Comparison of ENCODE assay signal across 35 cellular contexts in the genomic region with DNA sequence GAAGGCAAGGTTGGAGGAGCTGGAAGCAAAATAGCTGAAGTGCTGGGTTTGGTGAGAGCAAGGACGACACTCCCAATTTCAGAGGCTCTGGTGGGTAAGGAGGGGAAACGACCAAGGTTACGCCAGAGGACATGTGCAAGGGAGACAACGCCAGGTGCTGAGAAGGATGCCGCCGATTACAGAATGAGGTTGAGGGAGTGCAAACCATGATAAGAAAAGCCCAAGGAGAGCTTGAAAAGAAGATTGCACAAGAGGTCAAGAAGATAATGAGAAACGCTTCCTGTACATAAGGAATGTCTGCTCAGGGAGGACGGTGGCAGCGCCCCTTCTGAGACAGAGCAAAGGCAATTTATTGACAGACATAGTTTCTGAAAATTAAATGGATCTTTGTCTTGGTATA.
"Had no signal": no experiment of that assay in that cellular context is flagged by ENCODE, and none has a peak within 500 bp of the region (broad histone marks: within the 10 kb centered on the region; RNA-seq: fewer than 3 reads in every experiment).

No MANE protein-coding gene starts in this region.

- DNase-seq: activated B cell treated with CpG ODN at 0.5 μM for 24 hours; activated CD4-positive, alpha-beta memory T cell treated with anti-CD3 and anti-CD28 coated beads for 36 hours; activated CD4-positive, alpha-beta T cell treated with anti-CD3 and anti-CD28 coated beads for 4 hours; activated CD4-positive, alpha-beta T cell treated with anti-CD3 and anti-CD28 coated beads, Interleukin-2, amount 50 U/mL, for 1 hour; activated CD4-positive, CD25-positive, alpha-beta regulatory T cell treated with anti-CD3 and anti-CD28 coated beads, Interleukin-2, amount 50 U/mL, for 72 hours; activated CD8-positive, alpha-beta memory T cell treated with anti-CD3 and anti-CD28 coated beads, Interleukin-2, amount 50 U/mL, for 4 hours; activated gamma-delta T cell treated with Interleukin-2 at 50 U/mL for 16 hours; activated naive CD4-positive, alpha-beta T cell treated with anti-CD3 and anti-CD28 coated beads for 36 hours; activated T-cell treated with anti-CD3 and anti-CD28 coated beads for 4 hours; activated T-cell treated with anti-CD3 and anti-CD28 coated beads, Interleukin-2, amount 50 U/mL, for 4 hours; adrenal gland; cerebellar nuclear complex; Karpas-422; KBM-7; NCI-H1092 treated with DMSO at 0.1 percent for 48 hours; NCI-H1417; NCI-H146; NCI-H187; NCI-H2029 treated with DMSO at 0.1 percent for 48 hours; NCI-H2107; NCI-H2171; NCI-H226; NCI-H446 treated with DMSO at 0.1 percent for 48 hours; NCI-H524; NK-92 treated with Interleukin-12 subunit alpha and Interleukin-12 subunit beta, amount 100 ng/mL, for 24 hours; Right ventricle myocardium superior; SW 1271; T-helper 1 cell; T-helper 2 cell; T-helper 9 cell had no signal

- H3K4me1 ChIP-seq: adrenal gland had no signal

- H3K9me3 ChIP-seq: adrenal gland had no signal

- FAIRE-seq: bronchial epithelial cell had no signal

- H3K4me1 Mint-ChIP-seq: activated B cell treated with CpG ODN at 0.5 μM for 24 hours, brain had no signal

- H3K27ac Mint-ChIP-seq: activated B cell treated with CpG ODN at 0.5 μM for 24 hours; activated CD4-positive, alpha-beta memory T cell treated with anti-CD3 and anti-CD28 coated beads for 36 hours; activated naive CD4-positive, alpha-beta T cell treated with anti-CD3 and anti-CD28 coated beads for 36 hours; activated naive CD4-positive, alpha-beta T cell treated with anti-CD3 and anti-CD28 coated beads, Interleukin-2, amount 50 U/mL, for 72 hours; activated T-helper 1 cell treated with anti-CD3 and anti-CD28 coated beads, Interleukin-12 subunit alpha, Interleukin-12 subunit beta, Interleukin-2, Interleukin-4 antibody, amounts not matched to agents 30 ng/mL and 10 ng/mL and 1 ng/mL, durations not matched to agents 14 hours and 24 hours and 36 hours; brain had no signal

- H3K9me3 Mint-ChIP-seq: activated B cell treated with CpG ODN at 0.5 μM for 24 hours; activated CD4-positive, alpha-beta memory T cell treated with anti-CD3 and anti-CD28 coated beads for 36 hours; activated naive CD4-positive, alpha-beta T cell treated with anti-CD3 and anti-CD28 coated beads for 36 hours; activated naive CD4-positive, alpha-beta T cell treated with anti-CD3 and anti-CD28 coated beads, Interleukin-2, amount 50 U/mL, for 72 hours; activated T-cell treated with anti-CD3 and anti-CD28 coated beads, Interleukin-2, amount 50 U/mL, for 4 hours; activated T-helper 1 cell treated with anti-CD3 and anti-CD28 coated beads, Interleukin-12 subunit alpha, Interleukin-12 subunit beta, Interleukin-2, Interleukin-4 antibody, amounts not matched to agents 30 ng/mL and 10 ng/mL and 1 ng/mL, durations not matched to agents 14 hours and 24 hours and 36 hours had no signal

- H3K27me3 Mint-ChIP-seq: activated B cell treated with CpG ODN at 0.5 μM for 24 hours had no signal

- H3K27me3 ChIP-seq: adrenal gland had no signal

- H3K4me3 ChIP-seq: adrenal gland had no signal

- H3K4me3 Mint-ChIP-seq: activated B cell treated with CpG ODN at 0.5 μM for 24 hours; activated CD4-positive, alpha-beta memory T cell treated with anti-CD3 and anti-CD28 coated beads for 36 hours; activated naive CD4-positive, alpha-beta T cell treated with anti-CD3 and anti-CD28 coated beads for 36 hours; activated T-cell treated with anti-CD3 and anti-CD28 coated beads, Interleukin-2, amount 50 U/mL, for 4 hours; activated T-helper 1 cell treated with anti-CD3 and anti-CD28 coated beads, Interleukin-12 subunit alpha, Interleukin-12 subunit beta, Interleukin-2, Interleukin-4 antibody, amounts not matched to agents 30 ng/mL and 10 ng/mL and 1 ng/mL, durations not matched to agents 14 hours and 24 hours and 36 hours; brain had no signal

- H3K36me3 Mint-ChIP-seq: activated CD4-positive, alpha-beta memory T cell treated with anti-CD3 and anti-CD28 coated beads for 36 hours; activated naive CD4-positive, alpha-beta T cell treated with anti-CD3 and anti-CD28 coated beads, Interleukin-2, amount 50 U/mL, for 72 hours; brain had no signal

- ATAC-seq: activated naive CD4-positive, alpha-beta T cell treated with anti-CD3 and anti-CD28 coated beads, Interleukin-2, amount 50 U/mL, for 72 hours; activated T-cell treated with anti-CD3 and anti-CD28 coated beads, Interleukin-2, amount 50 U/mL, for 4 hours had no signal

- H3K36me3 ChIP-seq: adrenal gland had no signal

- H3K27ac ChIP-seq: adrenal gland, VCaP had no signal
